ENCODE assay signal across 12 cellular contexts in genomic region chr7:69457912-69458491, GRCh38.
DNase-seq lines count a peak whose midpoint lies in the region; ATAC-seq, FAIRE-seq and TF ChIP-seq lines count a peak whose summit lies in the region.
"Had no signal": no experiment of that assay in that cellular context is flagged by ENCODE, and none has a peak within 500 bp of the region (broad histone marks: within the 10 kb centered on the region; RNA-seq: fewer than 3 reads in every experiment).

No MANE protein-coding gene starts in this region.

- H3K36me3 Mint-ChIP-seq in brain, result no peaks in the 10 kb centered on the region

- H3K36me3 ChIP-seq in right lobe of liver, result no peaks in the 10 kb centered on the region
- H3K36me3 ChIP-seq in HepG2 (replicated peaks in 1 of 2; ENCODE audit: control insufficient read depth in 1 of 2, insufficient read depth in 2 of 2, low read length in 2 of 2), result no peaks in the 10 kb centered on the region

- H3K4me1 ChIP-seq in right lobe of liver (no peaks in the 10 kb centered on the region), HepG2 (ENCODE audit: insufficient read depth, low read length) (no peaks in the 10 kb centered on the region)

- BruUV-seq in HepG2 (replicated peaks; lab: Mats Ljungman, UMichigan), result no TSS peak

- peak overlapping the region in 3 of 5 experiments; percentile 78 to 89 (median 83) for H3K27ac Mint-ChIP-seq in brain
- H3K27ac Mint-ChIP-seq: activated T-cell treated with anti-CD3 and anti-CD28 coated beads, Interleukin-2, amount 50 U/mL, for 24 hours; B cell had no signal

- intact Hi-C loops in right lobe of liver (cut with DNase I) (no loop called here), HepG2 (cut with micrococcal nuclease; ENCODE audit: unreplicated experiment) (no loop called here)

- peak; percentile 68 to 71 (median 69) for DNase-seq in right lobe of liver
- DNase-seq in HepG2 (ENCODE audit: low spot score), result no peak
- peak; percentile 85 for DNase-seq in islet precursor cell
- no peak for DNase-seq in activated CD4-positive, alpha-beta T cell treated with anti-CD3 and anti-CD28 coated beads for 4 hours
- no peak for DNase-seq in NCI-H510A treated with DMSO at 0.1 percent for 48 hours (lab: John Stamatoyannopoulos, UW)
- DNase-seq: activated T-cell treated with anti-CD3 and anti-CD28 coated beads, Interleukin-2, amount 50 U/mL, for 24 hours; KG1; stimulated activated CD4-positive, alpha-beta T cell treated with anti-CD3 and anti-CD28 coated beads, Interleukin-12 subunit alpha, Interleukin-12 subunit beta, amount 100 ng/mL, for 4 hours had no signal

- TF ChIP-seq POLR2A in right lobe of liver (IDR thresholded peaks at IDR 0.05) (no peak), HepG2 (IDR thresholded peaks at IDR 0.05; ENCODE audit: insufficient read depth in 1 of 2, low read depth in 2 of 2, low read length in 2 of 2) (no peak)

- peak; percentile 74 to 98 (median 89) for ATAC-seq in right lobe of liver
- ATAC-seq in HepG2, result no peak
- ATAC-seq in HG02870 (IDR thresholded peaks at IDR 0.05; ENCODE audit: unreplicated experiment), result no peak
- ATAC-seq in HG03521 (IDR thresholded peaks at IDR 0.05; ENCODE audit: unreplicated experiment), result no peak

- CTCF ChIA-PET in HepG2 (lab: Yijun Ruan, JAX; ENCODE audit: low intra/inter-chr PET ratio, low total read pairs), result no interaction called here

- no peak overlapping the region for H3K4me2 ChIP-seq in HepG2 (ENCODE audit: low read depth, low read length)

- peak overlapping the region; percentile 31 to 68 (median 36) for H3K4me3 Mint-ChIP-seq in brain
- H3K4me3 Mint-ChIP-seq: activated T-cell treated with anti-CD3 and anti-CD28 coated beads, Interleukin-2, amount 50 U/mL, for 24 hours; B cell had no signal

- H3K27me3 Mint-ChIP-seq in brain, result peaks cover 10% of the 10 kb centered on the region
- H3K27me3 Mint-ChIP-seq: activated T-cell treated with anti-CD3 and anti-CD28 coated beads, Interleukin-2, amount 50 U/mL, for 24 hours; B cell had no signal

- TF ChIP-seq EP300 in HepG2 (IDR thresholded peaks at IDR 0.05; ENCODE audit: low read depth in 2 of 2, low read length in 2 of 2) (no peak), HepG2 (CRISPR knock-in tag; IDR thresholded peaks at IDR 0.05; ENCODE audit: borderline replicate concordance) (no peak)

- TF ChIP-seq CTCF in right lobe of liver (IDR thresholded peaks at IDR 0.05) (no peak), HepG2 (CRISPR knock-in tag; IDR thresholded peaks at IDR 0.05) (no peak), brain (conservative IDR thresholded peaks at IDR 0.05) (no peak)

- peaks cover 0 to 6% (median 5%) of the 10 kb centered on the region in 5 experiments for H3K9me3 Mint-ChIP-seq in brain

- no peaks in the 10 kb centered on the region for H3K27me3 ChIP-seq in right lobe of liver
- no peaks in the 10 kb centered on the region for H3K27me3 ChIP-seq in HepG2 (ENCODE audit: control insufficient read depth in 1 of 2, insufficient read depth in 2 of 2, low read length in 2 of 2)

- no peaks in the 10 kb centered on the region for H4K20me1 ChIP-seq in HepG2 (ENCODE audit: insufficient read depth, low read length)

- in situ Hi-C loops in HepG2 (cut with HindIII; ENCODE audit: extremely low pct_ligation_motif_present, low pct_unique_long_range_greater_than_20kb), result no loop called here

- H3K79me2 ChIP-seq in HepG2 (ENCODE audit: insufficient read depth, low read length), result no peaks in the 10 kb centered on the region

- no peak overlapping the region for H2AFZ ChIP-seq in HepG2 (ENCODE audit: low read length)

- no peaks in the 10 kb centered on the region for H3K9me3 ChIP-seq in right lobe of liver
- H3K9me3 ChIP-seq in HepG2 (ENCODE audit: low read length), result no peaks in the 10 kb centered on the region

- POLR2A ChIA-PET in HepG2 (lab: Yijun Ruan, JAX), result no interaction called here

- H3K4me3 ChIP-seq in right lobe of liver (no peak overlapping the region), HepG2 (replicated peaks in 1 of 3; ENCODE audit: insufficient read depth in 1 of 3, low read depth in 2 of 3, low read length in 3 of 3) (no peak overlapping the region)

- H3K9ac ChIP-seq in HepG2 (ENCODE audit: insufficient read depth, low read depth, low read length), result no peak overlapping the region

- TF ChIP-seq RAD21 in HepG2 (CRISPR knock-in tag; IDR thresholded peaks at IDR 0.05), result no peak

- H3K27ac ChIP-seq in right lobe of liver (no peak overlapping the region), HepG2 (ENCODE audit: extremely low read length, insufficient read depth, low read length) (no peak overlapping the region)

- 28% methylated on average over 7 of the region's 7 CpGs for WGBS in right lobe of liver (ENCODE audit: insufficient coverage, low coverage, low lambda C conversion rate, missing lambda C conversion rate)
- WGBS in HepG2 (ENCODE audit: low lambda C conversion rate), result 43% methylated on average over 7 of the region's 7 CpGs

- FAIRE-seq in HepG2 (lab: Jason Lieb, UNC), result no peak

- peaks cover 12% of the 10 kb centered on the region for H3K4me1 Mint-ChIP-seq in brain
- H3K4me1 Mint-ChIP-seq: B cell had no signal

TF ChIP-seq in HepG2, 621 proteins besides CTCF, POLR2A, EP300 and RAD21:
- TF ChIP-seq NFIC (IDR thresholded peaks at IDR 0.05; ENCODE audit: low read length) (no peak), KDM6A (CRISPR knock-in tag; IDR thresholded peaks at IDR 0.05; ENCODE audit: low read depth) (no peak), PHF21A (CRISPR knock-in tag; IDR thresholded peaks at IDR 0.05) (no peak), ZBTB1 (CRISPR knock-in tag; IDR thresholded peaks at IDR 0.05; ENCODE audit: borderline replicate concordance) (no peak), IKZF1 (IDR thresholded peaks at IDR 0.05) (no peak), ETV6 (CRISPR knock-in tag; conservative IDR thresholded peaks at IDR 0.05) (no peak), HNRNPH1 (optimal IDR thresholded peaks at IDR 0.05; ENCODE audit: low read depth, low read length) (no peak), GATAD1 (CRISPR knock-in tag; IDR thresholded peaks at IDR 0.05) (no peak), ZNF124 (CRISPR knock-in tag; IDR thresholded peaks at IDR 0.05) (no peak), STAT5B (CRISPR knock-in tag; IDR thresholded peaks at IDR 0.05) (no peak)

Comparison
In these comparisons a context has a peak if more than half of its experiments do, and no peak if none do; other contexts are left out.
1. ATAC-seq: peak in right lobe of liver (4 of 4); none in HepG2 (single experiment), HG02870 (single experiment) and HG03521 (single experiment).
2. DNase-seq: peak in right lobe of liver (3 of 3) and islet precursor cell (single experiment); none in HepG2 (single experiment), activated CD4-positive, alpha-beta T cell treated with anti-CD3 and anti-CD28 coated beads for 4 hours (0 of 2) and NCI-H510A treated with DMSO at 0.1 percent for 48 hours (single experiment).